Comparison of ENCODE assay signal across 9 cellular contexts in genomic region chr9:120875643-120875953, GRCh38. TPM values are rescaled to one million over a fixed set of nuclear protein-coding genes. Genes with fewer than 3 reads are reported as not detected.
DNase-seq lines count a peak whose midpoint lies in the region; ATAC-seq, FAIRE-seq and TF ChIP-seq lines count a peak whose summit lies in the region.
"Had no signal": no experiment of that assay in that cellular context is flagged by ENCODE, and none has a peak within 500 bp of the region (broad histone marks: within the 10 kb centered on the region; RNA-seq: fewer than 3 reads in every experiment).

No MANE protein-coding gene starts in this region.

- H3K4me2 ChIP-seq in keratinocyte (ENCODE audit: control insufficient read depth, extremely low read depth, insufficient read depth, low read depth, low read length), result peak overlapping the region; percentile 50

- no peak for TF ChIP-seq CTCF in keratinocyte (optimal IDR thresholded peaks at IDR 0.05 in 1 of 3, IDR thresholded peaks at IDR 0.05 in 1 of 3, conservative IDR thresholded peaks at IDR 0.05 in 1 of 3; ENCODE audit: extremely low read depth in 1 of 3, insufficient read depth in 2 of 3, low read length in 3 of 3)
- no peak for TF ChIP-seq CTCF in thoracic aorta (IDR thresholded peaks at IDR 0.05)

- FAIRE-seq in keratinocyte (lab: Jason Lieb, UNC), result no peak
- FAIRE-seq: HTR-8/SVneo had no signal

- dilution Hi-C loops in keratinocyte (cut with MboI; ENCODE audit: extremely low pct_ligation_motif_present, low sequenced_read_pairs), result no loop called here

- H3K4me3 Mint-ChIP-seq in activated CD4-positive, alpha-beta T cell treated with anti-CD3 and anti-CD28 coated beads, Interleukin-2, amount 10 ng/mL, durations not matched to agents 24 days and 14 days, result peak overlapping the region; percentile 97

- peak overlapping the region in 2 of 3 experiments; percentile 72 to 82 for H3K4me3 ChIP-seq in keratinocyte (ENCODE audit: control insufficient read depth in 2 of 3, extremely low read depth in 1 of 3, insufficient read depth in 2 of 3, low read depth in 1 of 3, low read length in 3 of 3)
- H3K4me3 ChIP-seq in thoracic aorta, result peak overlapping the region; percentile 95

- H3K4me1 ChIP-seq in keratinocyte (ENCODE audit: control insufficient read depth, extremely low read depth, insufficient read depth, low read length), result peaks cover 34% of the 10 kb centered on the region
- H3K4me1 ChIP-seq in thoracic aorta (ENCODE audit: control insufficient read depth in 1 of 2, low read depth in 2 of 2), result peaks cover 3 to 24% of the 10 kb centered on the region in 2 donors

- H3K9me3 ChIP-seq in keratinocyte (ENCODE audit: control insufficient read depth, low read depth, low read length) (no peaks in the 10 kb centered on the region), thoracic aorta (no peaks in the 10 kb centered on the region)

- H3K9me3 Mint-ChIP-seq in activated CD4-positive, alpha-beta T cell treated with anti-CD3 and anti-CD28 coated beads, Interleukin-2, amount 10 ng/mL, durations not matched to agents 24 days and 14 days, result no peaks in the 10 kb centered on the region
- peaks cover 0 to under 1% of the 10 kb centered on the region in 2 donors for H3K9me3 Mint-ChIP-seq in activated naive CD4-positive, alpha-beta T cell treated with anti-CD3 and anti-CD28 coated beads, Interleukin-2, amount 50 U/mL, for 72 hours

- peak overlapping the region; percentile 97 for H3K27ac Mint-ChIP-seq in activated CD4-positive, alpha-beta T cell treated with anti-CD3 and anti-CD28 coated beads, Interleukin-2, amount 10 ng/mL, durations not matched to agents 24 days and 14 days
- peak overlapping the region; percentile 91 to 94 for H3K27ac Mint-ChIP-seq in activated naive CD4-positive, alpha-beta T cell treated with anti-CD3 and anti-CD28 coated beads, Interleukin-2, amount 50 U/mL, for 72 hours

- no peak for ATAC-seq in activated naive CD4-positive, alpha-beta T cell treated with anti-CD3 and anti-CD28 coated beads, Interleukin-2, amount 50 U/mL, for 72 hours
- ATAC-seq in thoracic aorta (ENCODE audit: insufficient number of reproducible peaks, low FRiP score, low read depth) (no peak), HG02678 (IDR thresholded peaks at IDR 0.05; ENCODE audit: unreplicated experiment) (no peak), GM19035 (IDR thresholded peaks at IDR 0.05; ENCODE audit: unreplicated experiment) (no peak)

- intact Hi-C loops in activated CD4-positive, alpha-beta T cell treated with anti-CD3 and anti-CD28 coated beads, Interleukin-2, amount 10 ng/mL, durations not matched to agents 24 days and 14 days (cut with micrococcal nuclease), result no loop called here

- H3K36me3 ChIP-seq in keratinocyte (ENCODE audit: control insufficient read depth in 2 of 2, extremely low read depth in 1 of 2, insufficient read depth in 2 of 2, low read length in 2 of 2) (peaks cover 1 to 16% of the 10 kb centered on the region in 2 experiments), thoracic aorta (peaks cover 17% of the 10 kb centered on the region)

- H3K4me1 Mint-ChIP-seq in activated CD4-positive, alpha-beta T cell treated with anti-CD3 and anti-CD28 coated beads, Interleukin-2, amount 10 ng/mL, durations not matched to agents 24 days and 14 days, result peaks cover 73% of the 10 kb centered on the region

- H3K79me2 ChIP-seq in keratinocyte (ENCODE audit: control insufficient read depth, insufficient read depth, low read length), result no peaks in the 10 kb centered on the region

- H3K36me3 Mint-ChIP-seq in activated CD4-positive, alpha-beta T cell treated with anti-CD3 and anti-CD28 coated beads, Interleukin-2, amount 10 ng/mL, durations not matched to agents 24 days and 14 days (ENCODE audit: low read depth), result peaks cover 60% of the 10 kb centered on the region
- H3K36me3 Mint-ChIP-seq in activated naive CD4-positive, alpha-beta T cell treated with anti-CD3 and anti-CD28 coated beads, Interleukin-2, amount 50 U/mL, for 72 hours, result peaks cover 57 to 70% of the 10 kb centered on the region in 2 donors

- no peaks in the 10 kb centered on the region for H3K9me1 ChIP-seq in keratinocyte (ENCODE audit: control insufficient read depth, extremely low read depth, insufficient read depth, low read length)

- H3K27ac ChIP-seq in keratinocyte (ENCODE audit: control insufficient read depth, insufficient read depth, low read length) (peak overlapping the region; percentile 80), thoracic aorta (peak overlapping the region; percentile 99 to 100)

- H3K9ac ChIP-seq in keratinocyte (ENCODE audit: control insufficient read depth, extremely low read depth, insufficient read depth, low read length), result peak overlapping the region; percentile 79

- H2AFZ ChIP-seq in keratinocyte (ENCODE audit: control insufficient read depth, low read length), result no peak overlapping the region

- no peaks in the 10 kb centered on the region for H4K20me1 ChIP-seq in keratinocyte (ENCODE audit: control insufficient read depth, extremely low read depth, insufficient read depth, low read length)

- no peak for DNase-seq in activated CD4-positive, alpha-beta T cell treated with anti-CD3 and anti-CD28 coated beads, Interleukin-2, amount 10 ng/mL, durations not matched to agents 24 days and 14 days
- no peak for DNase-seq in activated CD4-positive, alpha-beta T cell treated with anti-CD3 and anti-CD28 coated beads for 1 hour
- no peak for DNase-seq in activated naive CD4-positive, alpha-beta T cell treated with anti-CD3 and anti-CD28 coated beads, Interleukin-2, amount 50 U/mL, for 72 hours (ENCODE audit: low spot score in 2 of 2)
- DNase-seq in keratinocyte (ENCODE audit: low read depth, low spot score) (no peak), thoracic aorta (ENCODE audit: low spot score) (no peak), kidney tubule cell (ENCODE audit: low spot score) (no peak)

- H3K27me3 Mint-ChIP-seq in activated CD4-positive, alpha-beta T cell treated with anti-CD3 and anti-CD28 coated beads, Interleukin-2, amount 10 ng/mL, durations not matched to agents 24 days and 14 days, result no peaks in the 10 kb centered on the region

- H3K27me3 ChIP-seq in keratinocyte (ENCODE audit: control insufficient read depth, extremely low read depth, insufficient read depth, low read length) (no peaks in the 10 kb centered on the region), thoracic aorta (replicated peaks; ENCODE audit: insufficient read depth) (no peaks in the 10 kb centered on the region)

RNA-seq across cellular contexts. Expression of gene PHF19, which starts 1.4 kb away (rescaled TPM):
- 132 and 144 TPM in 2 replicates for total RNA-seq in activated CD4-positive, alpha-beta T cell treated with anti-CD3 and anti-CD28 coated beads, Interleukin-2, amount 10 ng/mL, durations not matched to agents 24 days and 14 days
- total RNA-seq in activated naive CD4-positive, alpha-beta T cell treated with anti-CD3 and anti-CD28 coated beads, Interleukin-2, amount 50 U/mL, for 72 hours, result 100 to 1,000 TPM; 305 to 312 TPM
- polyA plus RNA-seq in keratinocyte, result 7.3 to 31.4 TPM (median 11.7 TPM) in 3 replicates
- polyA plus RNA-seq in keratinocyte (2011; ENCODE audit: low read depth), result 5.5 TPM
- polyA plus RNA-seq in keratinocyte (2011; cell fraction: cytosol; rRNA removed), result 10.0 and 13.5 TPM in 2 replicates
- polyA plus RNA-seq in keratinocyte (2011; cell fraction: nucleus; rRNA removed), result 8.5 and 9.0 TPM in 2 replicates
- 4.6 and 24.5 TPM in 2 replicates for polyA plus RNA-seq in keratinocyte (2012; ENCODE audit: low replicate concordance)
- polyA minus RNA-seq in keratinocyte, result 7.7 to 63.6 TPM (median 20.9 TPM) in 3 replicates
- 18.2 TPM for polyA minus RNA-seq in keratinocyte (2011; cell fraction: cytosol; rRNA and poly(A)+ RNA removed)
- polyA minus RNA-seq in keratinocyte (2011; cell fraction: nucleus; rRNA and poly(A)+ RNA removed), result 4.7 and 5.7 TPM in 2 replicates
- 10 to 100 TPM; 47.9 to 81.7 TPM for total RNA-seq in thoracic aorta

RNA-seq across cellular contexts. Expression of gene PSMD5, which starts 32.9 kb away (rescaled TPM):
- 58.1 and 63.7 TPM in 2 replicates for total RNA-seq in activated CD4-positive, alpha-beta T cell treated with anti-CD3 and anti-CD28 coated beads, Interleukin-2, amount 10 ng/mL, durations not matched to agents 24 days and 14 days
- 10 to 100 TPM; 74.9 to 75.2 TPM for total RNA-seq in activated naive CD4-positive, alpha-beta T cell treated with anti-CD3 and anti-CD28 coated beads, Interleukin-2, amount 50 U/mL, for 72 hours
- 39.4 to 55.2 TPM (median 41.6 TPM) in 3 replicates for polyA plus RNA-seq in keratinocyte
- 39.4 TPM for polyA plus RNA-seq in keratinocyte (2011; ENCODE audit: low read depth)
- polyA plus RNA-seq in keratinocyte (2011; cell fraction: cytosol; rRNA removed), result 30.9 and 59.7 TPM in 2 replicates
- 35.6 and 44.6 TPM in 2 replicates for polyA plus RNA-seq in keratinocyte (2011; cell fraction: nucleus; rRNA removed)
- polyA plus RNA-seq in keratinocyte (2012; ENCODE audit: low replicate concordance), result 20.5 and 31.8 TPM in 2 replicates
- 14.5 to 47.0 TPM (median 32.2 TPM) in 3 replicates for polyA minus RNA-seq in keratinocyte
- polyA minus RNA-seq in keratinocyte (2011; cell fraction: cytosol; rRNA and poly(A)+ RNA removed), result 74.6 TPM
- 21.2 and 34.3 TPM in 2 replicates for polyA minus RNA-seq in keratinocyte (2011; cell fraction: nucleus; rRNA and poly(A)+ RNA removed)
- total RNA-seq in thoracic aorta, result 10 to 100 TPM; 19.4 to 55.7 TPM

RNA-seq across cellular contexts. Expression of gene TRAF1, which starts 51.0 kb away (rescaled TPM):
- total RNA-seq in activated CD4-positive, alpha-beta T cell treated with anti-CD3 and anti-CD28 coated beads, Interleukin-2, amount 10 ng/mL, durations not matched to agents 24 days and 14 days, result 164 and 166 TPM in 2 replicates
- total RNA-seq in activated naive CD4-positive, alpha-beta T cell treated with anti-CD3 and anti-CD28 coated beads, Interleukin-2, amount 50 U/mL, for 72 hours, result 100 to 1,000 TPM in 1 of 2 donors, 10 to 100 TPM in 1; 99.5 to 100 TPM
- polyA plus RNA-seq in keratinocyte, result 0.71 to 2.5 TPM (median 1.2 TPM) in 3 replicates
- polyA plus RNA-seq in keratinocyte (2011; ENCODE audit: low read depth), result 1.1 TPM
- polyA plus RNA-seq in keratinocyte (2011; cell fraction: cytosol; rRNA removed), result 0.26 and 0.43 TPM in 2 replicates
- 9.9 and 11.7 TPM in 2 replicates for polyA plus RNA-seq in keratinocyte (2011; cell fraction: nucleus; rRNA removed)
- 0.54 and 1.9 TPM in 2 replicates for polyA plus RNA-seq in keratinocyte (2012; ENCODE audit: low replicate concordance)
- polyA minus RNA-seq in keratinocyte, result 0.43 to 1.2 TPM (median 1.1 TPM) in 3 replicates
- polyA minus RNA-seq in keratinocyte (2011; cell fraction: cytosol; rRNA and poly(A)+ RNA removed), result 0.58 TPM
- 1.3 and 2.0 TPM in 2 replicates for polyA minus RNA-seq in keratinocyte (2011; cell fraction: nucleus; rRNA and poly(A)+ RNA removed)
- 10 to 100 TPM; 36.4 to 52.5 TPM for total RNA-seq in thoracic aorta
